ENCODE assay signal across 17 cellular contexts in the genomic region with DNA sequence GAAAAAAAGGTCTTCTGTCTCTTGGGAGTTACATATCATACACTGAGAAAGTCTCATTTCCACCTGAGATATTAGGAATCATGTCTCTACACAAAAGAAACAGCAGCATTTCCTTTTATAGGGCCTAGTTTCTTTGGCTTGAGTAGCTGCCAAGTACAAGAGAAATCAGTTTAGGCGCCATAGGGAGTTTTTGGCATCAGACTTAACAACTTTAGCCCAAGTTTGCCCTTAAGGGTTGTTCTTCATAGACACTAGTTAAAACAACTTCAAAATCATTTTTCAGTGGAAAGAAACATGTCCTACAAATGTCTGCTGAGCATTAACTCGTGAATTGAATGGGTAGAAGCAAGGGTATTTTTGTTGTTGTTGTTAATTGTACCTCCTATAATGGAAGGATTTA.
A peak's percentile ranks its signal among the peaks of the same experiment; 100 is the strongest.
DNase-seq lines count a peak whose midpoint lies in the region; ATAC-seq and TF ChIP-seq lines count a peak whose summit lies in the region.
"Had no signal": no experiment of that assay in that cellular context is flagged by ENCODE, and none has a peak within 500 bp of the region (broad histone marks: within the 10 kb centered on the region; RNA-seq: fewer than 3 reads in every experiment).

No MANE protein-coding gene starts in this region.

- H2AFZ ChIP-seq in PC-3 (ENCODE audit: low read length) (peak overlapping the region; percentile 30; the same call in 1 of the 2 replicates), osteoblast (ENCODE audit: low read length) (peak overlapping the region; percentile 11)

- no peak for ATAC-seq in PC-3
- ATAC-seq in lower lobe of right lung, result no peak
- ATAC-seq: A549, Right ventricle myocardium inferior had no signal

- no TSS peak for BruUV-seq in PC-3 (replicated peaks; lab: Mats Ljungman, UMichigan)

- H3K27me3 ChIP-seq in PC-3 (ENCODE audit: low read length) (no peaks in the 10 kb centered on the region), osteoblast (ENCODE audit: insufficient read depth, low read length) (no peaks in the 10 kb centered on the region), lower lobe of right lung (ENCODE audit: low read depth) (no peaks in the 10 kb centered on the region)
- H3K27me3 ChIP-seq: SJSA1 had no signal

- H4K20me1 ChIP-seq in PC-3 (ENCODE audit: low read length) (no peaks in the 10 kb centered on the region), osteoblast (ENCODE audit: insufficient read depth, low read length) (no peaks in the 10 kb centered on the region)

- TF ChIP-seq CTCF in PC-3 (conservative IDR thresholded peaks at IDR 0.05; ENCODE audit: low read depth, low read length) (no peak), osteoblast (IDR thresholded peaks at IDR 0.05; ENCODE audit: extremely low read depth, low read depth, low read length) (no peak), lower lobe of right lung (IDR thresholded peaks at IDR 0.05) (no peak)

- DNase-seq in EL (peak; percentile 1), PC-3 (no peak), brain pericyte (ENCODE audit: low read depth, low spot score) (peak; percentile 10), osteoblast (ENCODE audit: insufficient read length, low spot score, missing footprints) (no peak), lower lobe of right lung (no peak), NCI-H1417 (lab: John Stamatoyannopoulos, UW) (no peak), NCI-H1105 (lab: John Stamatoyannopoulos, UW) (no peak)
- DNase-seq: GF-D8, Karpas-422, NCI-H1092 treated with DMSO at 0.1 percent for 48 hours, NCI-H2029 treated with DMSO at 0.1 percent for 48 hours, NCI-H2171 treated with DMSO at 0.1 percent for 48 hours, NCI-H526 treated with DMSO at 0.1 percent for 48 hours, OCI-M1 had no signal

- POLR2A ChIA-PET in PC-3 (lab: Charles Lee; ENCODE audit: unreplicated experiment), result no interaction called here

- H3K9me2 ChIP-seq in PC-3 (replicated peaks; ENCODE audit: low read length), result no peaks in the 10 kb centered on the region

- intact Hi-C loops in PC-3 (cut with micrococcal nuclease), result no loop called here
- intact Hi-C loops in lower lobe of right lung (cut with DNase I), result no loop called here

- H3K4me1 ChIP-seq in PC-3 (ENCODE audit: insufficient read depth, low read length), result peaks cover 6% of the 10 kb centered on the region
- H3K4me1 ChIP-seq in osteoblast (ENCODE audit: insufficient read depth, low read length), result no peaks in the 10 kb centered on the region
- no peaks in the 10 kb centered on the region for H3K4me1 ChIP-seq in lower lobe of right lung
- H3K4me1 ChIP-seq: A549, SJSA1 had no signal

- no peak overlapping the region for H3K9ac ChIP-seq in PC-3 (ENCODE audit: low read length)

- H3K4me3 ChIP-seq in PC-3 (ENCODE audit: low read length) (no peak overlapping the region), osteoblast (ENCODE audit: insufficient read depth, low read length) (no peak overlapping the region), lower lobe of right lung (no peak overlapping the region)
- H3K4me3 ChIP-seq: A549, SJSA1 had no signal

- H3K79me2 ChIP-seq in PC-3 (ENCODE audit: low read length) (no peaks in the 10 kb centered on the region), osteoblast (ENCODE audit: insufficient read depth, low read length) (no peaks in the 10 kb centered on the region)

- no peaks in the 10 kb centered on the region for H3F3A ChIP-seq in PC-3 (ENCODE audit: low read length, unreplicated experiment)

- H3K9me3 ChIP-seq in PC-3 (ENCODE audit: low read length) (no peaks in the 10 kb centered on the region), osteoblast (ENCODE audit: low read depth, low read length) (no peaks in the 10 kb centered on the region), lower lobe of right lung (no peaks in the 10 kb centered on the region)
- H3K9me3 ChIP-seq: A549, SJSA1 had no signal

- H3K27ac ChIP-seq in PC-3 (ENCODE audit: low read length) (peak overlapping the region; percentile 23; the same call in 1 of the 2 replicates), osteoblast (ENCODE audit: low read depth, low read length) (no peak overlapping the region), lower lobe of right lung (no peak overlapping the region)
- H3K27ac ChIP-seq: A549, SJSA1 had no signal

- H3K4me2 ChIP-seq in PC-3 (ENCODE audit: low read length) (no peak overlapping the region), osteoblast (ENCODE audit: insufficient read depth, low read length) (no peak overlapping the region)
- H3K4me2 ChIP-seq: A549 had no signal

- CTCF ChIA-PET in PC-3 (lab: Charles Lee), result no interaction called here

- H3K36me3 ChIP-seq in PC-3 (ENCODE audit: low read depth, low read length), result no peaks in the 10 kb centered on the region
- no peaks in the 10 kb centered on the region for H3K36me3 ChIP-seq in osteoblast (ENCODE audit: insufficient read depth, low read length)
- no peaks in the 10 kb centered on the region for H3K36me3 ChIP-seq in lower lobe of right lung
- H3K36me3 ChIP-seq: SJSA1 had no signal

Comparison
In these comparisons a context has a peak if more than half of its experiments do, and no peak if none do; other contexts are left out.
1. DNase-seq: peak in EL (single experiment) and brain pericyte (single experiment); none in PC-3 (single experiment), osteoblast (single experiment), lower lobe of right lung (single experiment), NCI-H1417 (0 of 3) and NCI-H1105 (single experiment).